ENCODE assay signal across 16 cellular contexts in genomic region chr2:29157131-29157530, GRCh38. TPM values are rescaled to one million over a fixed set of nuclear protein-coding genes. Genes with fewer than 3 reads are reported as not detected.
A peak's percentile ranks its signal among the peaks of the same experiment; 100 is the strongest.
DNase-seq lines count a peak whose midpoint lies in the region; ATAC-seq and TF ChIP-seq lines count a peak whose summit lies in the region.
"Had no signal": no experiment of that assay in that cellular context is flagged by ENCODE, and none has a peak within 500 bp of the region (broad histone marks: within the 10 kb centered on the region; RNA-seq: fewer than 3 reads in every experiment).

No MANE protein-coding gene starts in this region.

- H3K4me2 ChIP-seq in Karpas-422 (ENCODE audit: low read depth, low read length, poor library complexity, severe bottlenecking), result peak overlapping the region; percentile 14
- H3K4me2 ChIP-seq in neural progenitor cell, result peak overlapping the region; percentile 69

- no peak overlapping the region for H3K4me3 ChIP-seq in Karpas-422 (ENCODE audit: low read length)
- H3K4me3 ChIP-seq in endodermal cell (ENCODE audit: low read length), result no peak overlapping the region
- H3K4me3 ChIP-seq in neural progenitor cell, result no peak overlapping the region

- H3K4me1 ChIP-seq in Karpas-422 (ENCODE audit: low read length), result peaks cover 9% of the 10 kb centered on the region
- peaks cover 12% of the 10 kb centered on the region for H3K4me1 ChIP-seq in endodermal cell (ENCODE audit: control insufficient read depth, insufficient read depth, low read length)
- peaks cover 27% of the 10 kb centered on the region for H3K4me1 ChIP-seq in neural progenitor cell

- peaks cover 34% of the 10 kb centered on the region for H3K4me1 Mint-ChIP-seq in endodermal cell
- H3K4me1 Mint-ChIP-seq in neural progenitor cell, result peaks cover 5% of the 10 kb centered on the region
- H3K4me1 Mint-ChIP-seq in activated T-cell treated with anti-CD3 and anti-CD28 coated beads, Interleukin-2, amount 50 U/mL, for 4 hours (ENCODE audit: low read depth), result no peaks in the 10 kb centered on the region
- H3K4me1 Mint-ChIP-seq: B cell had no signal

- H3K9ac ChIP-seq in Karpas-422 (ENCODE audit: low read length), result no peak overlapping the region
- no peak overlapping the region for H3K9ac ChIP-seq in endodermal cell (ENCODE audit: extremely low read depth, low read length, poor library complexity, severe bottlenecking)
- no peak overlapping the region for H3K9ac ChIP-seq in neural progenitor cell

- H3K27ac ChIP-seq in Karpas-422 (ENCODE audit: low read length), result no peak overlapping the region
- H3K27ac ChIP-seq in endodermal cell (ENCODE audit: low read depth, low read length), result no peak overlapping the region
- no peak overlapping the region for H3K27ac ChIP-seq in neural progenitor cell

- H3F3A ChIP-seq in neural progenitor cell (ENCODE audit: low read depth), result peaks cover 10% of the 10 kb centered on the region

- H3K9me3 ChIP-seq in Karpas-422 (ENCODE audit: low read length) (no peaks in the 10 kb centered on the region), endodermal cell (ENCODE audit: control insufficient read depth, low read length) (no peaks in the 10 kb centered on the region), neural progenitor cell (ENCODE audit: low read depth) (no peaks in the 10 kb centered on the region)

- H3K79me2 ChIP-seq in Karpas-422 (ENCODE audit: low read length) (no peaks in the 10 kb centered on the region), neural progenitor cell (ENCODE audit: low read depth) (no peaks in the 10 kb centered on the region)

- H3K9me3 Mint-ChIP-seq in endodermal cell, result no peaks in the 10 kb centered on the region
- H3K9me3 Mint-ChIP-seq in neural progenitor cell, result no peaks in the 10 kb centered on the region
- no peaks in the 10 kb centered on the region for H3K9me3 Mint-ChIP-seq in activated T-cell treated with anti-CD3 and anti-CD28 coated beads, Interleukin-2, amount 50 U/mL, for 4 hours
- H3K9me3 Mint-ChIP-seq: CD4-positive, alpha-beta T cell had no signal

- WGBS in endodermal cell (ENCODE audit: insufficient coverage in 1 of 2, insufficient read length in 1 of 2), 2 experiments, result 34 to 50% methylated on average over 2 to 4 of the region's 4 CpGs

- H2AFZ ChIP-seq in Karpas-422 (ENCODE audit: low read length) (no peak overlapping the region), neural progenitor cell (replicated peaks) (no peak overlapping the region)

- ATAC-seq in activated T-cell treated with anti-CD3 and anti-CD28 coated beads, Interleukin-2, amount 50 U/mL, for 4 hours, result no peak
- ATAC-seq: HCT116 had no signal

- DNase-seq in Karpas-422, result no peak
- no peak for DNase-seq in endodermal cell
- peak; percentile 54 for DNase-seq in neural progenitor cell (ENCODE audit: low spot score)
- no peak for DNase-seq in activated effector memory CD4-positive, alpha-beta T cell treated with Interleukin-2 at 50 U/mL for 16 hours
- DNase-seq in NCI-H345 (lab: John Stamatoyannopoulos, UW), result no peak
- no peak for DNase-seq in activated T-cell treated with anti-CD3 and anti-CD28 coated beads, Interleukin-2, amount 50 U/mL, for 4 hours
- no peak for DNase-seq in NCI-H748 treated with DMSO at 0.1 percent for 48 hours (lab: John Stamatoyannopoulos, UW)
- DNase-seq: C1 segment of cervical spinal cord; CD4-positive, alpha-beta T cell; COR-L47; DMS153; DND-41; GDM1; IMR-90 had no signal

- H3K9me2 ChIP-seq in Karpas-422 (replicated peaks; ENCODE audit: insufficient read depth, low read length), result no peaks in the 10 kb centered on the region

- peaks cover 3% of the 10 kb centered on the region for H3K27me3 ChIP-seq in Karpas-422 (ENCODE audit: low read length)
- no peaks in the 10 kb centered on the region for H3K27me3 ChIP-seq in endodermal cell (ENCODE audit: control insufficient read depth, insufficient read depth, low read length, poor library complexity, severe bottlenecking)
- H3K27me3 ChIP-seq in neural progenitor cell, result no peaks in the 10 kb centered on the region

- no peak overlapping the region for H3K4me3 Mint-ChIP-seq in endodermal cell
- H3K4me3 Mint-ChIP-seq in neural progenitor cell, result no peak overlapping the region
- H3K4me3 Mint-ChIP-seq in activated T-cell treated with anti-CD3 and anti-CD28 coated beads, Interleukin-2, amount 50 U/mL, for 4 hours, result no peak overlapping the region
- H3K4me3 Mint-ChIP-seq: B cell; CD4-positive, alpha-beta T cell had no signal

- H4K20me1 ChIP-seq in Karpas-422 (ENCODE audit: insufficient read depth, low read depth, low read length) (no peaks in the 10 kb centered on the region), neural progenitor cell (ENCODE audit: low read depth) (no peaks in the 10 kb centered on the region)

- H3K27ac Mint-ChIP-seq in endodermal cell (peak overlapping the region; percentile 40), neural progenitor cell (no peak overlapping the region)
- H3K27ac Mint-ChIP-seq: B cell; CD4-positive, alpha-beta T cell had no signal

- H3K27me3 Mint-ChIP-seq in endodermal cell (ENCODE audit: insufficient read depth) (peaks cover 27% of the 10 kb centered on the region), neural progenitor cell (ENCODE audit: insufficient read depth, low read depth) (no peaks in the 10 kb centered on the region)
- H3K27me3 Mint-ChIP-seq in activated T-cell treated with anti-CD3 and anti-CD28 coated beads, Interleukin-2, amount 50 U/mL, for 4 hours (ENCODE audit: low read depth), result no peaks in the 10 kb centered on the region
- H3K27me3 Mint-ChIP-seq: B cell; CD4-positive, alpha-beta T cell had no signal

- H3K36me3 Mint-ChIP-seq in endodermal cell (ENCODE audit: low read depth), result peaks cover 16% of the 10 kb centered on the region
- peaks cover 3% of the 10 kb centered on the region for H3K36me3 Mint-ChIP-seq in neural progenitor cell
- H3K36me3 Mint-ChIP-seq in activated T-cell treated with anti-CD3 and anti-CD28 coated beads, Interleukin-2, amount 50 U/mL, for 4 hours (ENCODE audit: insufficient read depth), result peaks cover 48% of the 10 kb centered on the region

- no peak for TF ChIP-seq CTCF in endodermal cell (conservative IDR thresholded peaks at IDR 0.05)
- no peak for TF ChIP-seq CTCF in neural progenitor cell (IDR thresholded peaks at IDR 0.05)

- H3K36me3 ChIP-seq in Karpas-422 (ENCODE audit: insufficient read depth, low read length) (no peaks in the 10 kb centered on the region), endodermal cell (ENCODE audit: control insufficient read depth, insufficient read depth, low read length) (peaks cover 17% of the 10 kb centered on the region), neural progenitor cell (no peaks in the 10 kb centered on the region)

RNA-seq across cellular contexts. Expression of gene CLIP4, which starts 41.9 kb away (rescaled TPM):
- not detected in 2 replicates for total RNA-seq in Karpas-422 (2014; rRNA removed; shearing (Covaris generic); ENCODE audit: low replicate concordance)
- total RNA-seq in endodermal cell (10 to 100 TPM in 1 of 2 donors, 1 to 10 TPM in 1; 8.0 to 10.9 TPM), neural progenitor cell (ENCODE audit: low replicate concordance) (1.5 and 2.1 TPM in 2 replicates)
- polyA plus RNA-seq in endodermal cell (2013, experiment 1 of 2), result 3.6 TPM
- polyA plus RNA-seq in endodermal cell (2013, experiment 2 of 2), result 3.8 TPM
- total RNA-seq in activated T-cell treated with anti-CD3 and anti-CD28 coated beads, Interleukin-2, amount 50 U/mL, for 4 hours, result 10 to 100 TPM; 11.7 to 14.5 (median 12.1) TPM
